ENCODE assay signal across 17 cellular contexts in the genomic region with DNA sequence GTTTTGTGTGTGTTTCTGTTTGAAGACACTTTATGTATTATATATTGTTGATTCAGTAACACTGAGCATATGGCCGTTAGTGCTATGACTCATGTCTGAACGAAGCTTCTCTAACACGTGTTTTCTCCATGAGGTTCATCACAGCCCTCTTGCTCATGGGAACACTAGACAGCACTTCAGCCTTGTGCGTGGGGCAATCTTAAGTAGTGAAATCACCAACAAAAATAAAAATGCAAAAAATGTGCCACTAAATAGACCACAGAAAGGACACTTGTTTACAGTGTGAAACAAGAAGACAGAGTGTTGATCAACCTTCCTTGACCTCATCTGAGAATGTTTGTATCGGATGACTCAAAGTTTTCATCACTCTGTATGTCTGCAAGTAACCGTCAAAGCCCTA.
DNase-seq lines count a peak whose midpoint lies in the region; ATAC-seq, FAIRE-seq and TF ChIP-seq lines count a peak whose summit lies in the region.
"Had no signal": no experiment of that assay in that cellular context is flagged by ENCODE, and none has a peak within 500 bp of the region (broad histone marks: within the 10 kb centered on the region; RNA-seq: fewer than 3 reads in every experiment).

No MANE protein-coding gene starts in this region.

- no peaks in the 10 kb centered on the region for H3K9me2 ChIP-seq in OCI-LY7 (ENCODE audit: insufficient read depth, low read length)

- CTCF ChIA-PET in A549 (lab: Yijun Ruan, JAX) (no interaction called here), OCI-LY7 (lab: Charles Lee; ENCODE audit: unreplicated experiment) (interaction anchor here (0.6 kb wide), 1 partner anchor 1446 kb away, joined by 3 read pairs; no protein-coding TSS in a partner anchor)

- no peak overlapping the region for H3K4me3 Mint-ChIP-seq in astrocyte (ENCODE audit: unreplicated experiment)
- H3K4me3 Mint-ChIP-seq: activated T-helper 1 cell treated with anti-CD3 and anti-CD28 coated beads, Interleukin-12 subunit alpha, Interleukin-12 subunit beta, Interleukin-2, Interleukin-4 antibody, amounts not matched to agents 30 ng/mL and 10 ng/mL and 1 ng/mL, durations not matched to agents 14 hours and 24 hours and 36 hours had no signal

- ATAC-seq in A549 (peak; percentile 53 to 62; a peak in 3 of 6 replicates), gastroesophageal sphincter (peak; percentile 52)

- BruUV-seq in OCI-LY7 (replicated peaks; lab: Mats Ljungman, UMichigan) = no TSS peak

- no peak for TF ChIP-seq RAD21 in A549 (conservative IDR thresholded peaks at IDR 0.05 in 1 of 2, IDR thresholded peaks at IDR 0.05 in 1 of 2)

- FAIRE-seq in A549 (lab: Jason Lieb, UNC) (no peak), astrocyte (lab: Jason Lieb, UNC) (no peak), D721Med (lab: Jason Lieb, UNC) (no peak)
- FAIRE-seq: colon had no signal

- H3K4me1 Mint-ChIP-seq in astrocyte (ENCODE audit: low read depth, unreplicated experiment) = peaks cover 14% of the 10 kb centered on the region

- H3K9me3 ChIP-seq in A549 = 0 out of 3 replicates have a peak, but pooled peaks cover 2% of the 10 kb centered on the region
- no peaks in the 10 kb centered on the region for H3K9me3 ChIP-seq in astrocyte (ENCODE audit: insufficient read depth, low read depth, low read length)
- peaks cover 0 to 12% (median 0%) of the 10 kb centered on the region in 3 donors for H3K9me3 ChIP-seq in gastroesophageal sphincter
- H3K9me3 ChIP-seq in OCI-LY7 (ENCODE audit: low read length) = no peaks in the 10 kb centered on the region; the same call in 1 of the 2 replicates
- H3K9me3 ChIP-seq: thoracic aorta had no signal

- H2AFZ ChIP-seq in astrocyte (ENCODE audit: low read depth, low read length) (no peak overlapping the region), OCI-LY7 (ENCODE audit: low read length) (no peak overlapping the region)

- DNase-seq in A549 (ENCODE audit: low read depth in 1 of 2, low spot score in 1 of 2) (peak in 1 of 2 experiments; percentile 28), GM04503 (ENCODE audit: low read depth) (peak; percentile 81), astrocyte (ENCODE audit: low read depth) (peak; percentile 89), AML-193 (lab: John Stamatoyannopoulos, UW) (no peak), OCI-LY7 (ENCODE audit: low spot score) (no peak), D721Med (ENCODE audit: insufficient read length, low spot score) (no peak)
- DNase-seq in stimulated activated CD4-positive, alpha-beta T cell treated with anti-CD3 and anti-CD28 coated beads, Interleukin-12 subunit alpha, Interleukin-12 subunit beta, amount 100 ng/mL, for 4 hours = no peak
- DNase-seq: activated CD4-positive, CD25-positive, alpha-beta regulatory T cell; hippocampal formation; MG63; NCI-H524; SHP77 treated with DMSO at 0.1 percent for 48 hours had no signal

- H3K27me3 ChIP-seq in astrocyte (ENCODE audit: insufficient read depth, low read length) = no peaks in the 10 kb centered on the region
- H3K27me3 ChIP-seq in gastroesophageal sphincter = no peaks in the 10 kb centered on the region
- H3K27me3 ChIP-seq: MG63 had no signal

- no peaks in the 10 kb centered on the region for H4K20me1 ChIP-seq in astrocyte (ENCODE audit: insufficient read depth, low read length)
- no peaks in the 10 kb centered on the region for H4K20me1 ChIP-seq in OCI-LY7 (ENCODE audit: insufficient read depth, low read length)

- no peaks in the 10 kb centered on the region for H3K36me3 Mint-ChIP-seq in astrocyte (ENCODE audit: low read depth, unreplicated experiment)

- H3K27ac ChIP-seq in A549 (no peak overlapping the region), astrocyte (ENCODE audit: low read depth, low read length) (no peak overlapping the region), gastroesophageal sphincter (no peak overlapping the region), OCI-LY7 (ENCODE audit: low read depth, low read length, poor library complexity, severe bottlenecking) (no peak overlapping the region)
- H3K27ac ChIP-seq: C4-2B, thoracic aorta had no signal

- TF ChIP-seq POLR2A in A549 (IDR thresholded peaks at IDR 0.05; ENCODE audit: low read length) (no peak), gastroesophageal sphincter (IDR thresholded peaks at IDR 0.05) (no peak)

- TF ChIP-seq EP300 in A549 (IDR thresholded peaks at IDR 0.05) = no peak
- TF ChIP-seq EP300 in gastroesophageal sphincter (IDR thresholded peaks at IDR 0.05) = no peak

- H3K4me2 ChIP-seq in A549 (no peak overlapping the region), astrocyte (ENCODE audit: low read length) (no peak overlapping the region), OCI-LY7 (ENCODE audit: low read length) (no peak overlapping the region)

- H3K79me2 ChIP-seq in astrocyte (ENCODE audit: insufficient read depth, low read length) = no peaks in the 10 kb centered on the region
- no peaks in the 10 kb centered on the region for H3K79me2 ChIP-seq in OCI-LY7 (ENCODE audit: insufficient read depth, low read depth, low read length)

- TF ChIP-seq CTCF in A549 (IDR thresholded peaks at IDR 0.05) = no peak
- TF ChIP-seq CTCF in astrocyte (IDR thresholded peaks at IDR 0.05; ENCODE audit: insufficient read depth, low read depth, low read length) = no peak
- no peak for TF ChIP-seq CTCF in gastroesophageal sphincter (IDR thresholded peaks at IDR 0.05)
- no peak for TF ChIP-seq CTCF in OCI-LY7 (conservative IDR thresholded peaks at IDR 0.05; ENCODE audit: low read length)
- TF ChIP-seq CTCF in D721Med (IDR thresholded peaks at IDR 0.05; ENCODE audit: insufficient read depth, missing control alignments) = no peak

- no peak overlapping the region for H3K27ac Mint-ChIP-seq in astrocyte (ENCODE audit: unreplicated experiment)
- H3K27ac Mint-ChIP-seq: activated T-helper 1 cell treated with anti-CD3 and anti-CD28 coated beads, Interleukin-12 subunit alpha, Interleukin-12 subunit beta, Interleukin-2, Interleukin-4 antibody, amounts not matched to agents 30 ng/mL and 10 ng/mL and 1 ng/mL, durations not matched to agents 14 hours and 24 hours and 36 hours had no signal

- H3K4me3 ChIP-seq in A549 = no peak overlapping the region
- H3K4me3 ChIP-seq in astrocyte (ENCODE audit: insufficient read depth, low read depth, low read length) = no peak overlapping the region
- H3K4me3 ChIP-seq in gastroesophageal sphincter = no peak overlapping the region
- no peak overlapping the region for H3K4me3 ChIP-seq in OCI-LY7 (ENCODE audit: low read depth, low read length, poor library complexity, severe bottlenecking)
- H3K4me3 ChIP-seq: MG63, thoracic aorta had no signal

- intact Hi-C loops in OCI-LY7 (cut with micrococcal nuclease; ENCODE audit: unreplicated experiment) = no loop called here

- no peak overlapping the region for H3K9ac ChIP-seq in astrocyte (ENCODE audit: low read length)

- H3K4me1 ChIP-seq in A549 (no peaks in the 10 kb centered on the region), astrocyte (ENCODE audit: insufficient read depth, low read length) (peaks cover 12% of the 10 kb centered on the region), gastroesophageal sphincter (no peaks in the 10 kb centered on the region), OCI-LY7 (ENCODE audit: insufficient read depth, low read length, poor library complexity, severe bottlenecking) (no peaks in the 10 kb centered on the region)

- 29% methylated on average over 6 of the region's 6 CpGs for WGBS in A549 (ENCODE audit: missing lambda C conversion rate)
- WGBS in gastroesophageal sphincter (ENCODE audit: low coverage in 1 of 2), 2 donors = 59 to 77% methylated on average over 5 to 6 of the region's 6 CpGs

- H3K36me3 ChIP-seq in astrocyte (ENCODE audit: insufficient read depth, low read length) (no peaks in the 10 kb centered on the region), gastroesophageal sphincter (no peaks in the 10 kb centered on the region), OCI-LY7 (ENCODE audit: insufficient read depth, low read length) (no peaks in the 10 kb centered on the region)
- H3K36me3 ChIP-seq: MG63, thoracic aorta had no signal

- POLR2A ChIA-PET in A549 (lab: Yijun Ruan, JAX) = no interaction called here
- POLR2A ChIA-PET in OCI-LY7 (lab: Charles Lee) = no interaction called here

- H3K27me3 Mint-ChIP-seq in astrocyte (ENCODE audit: low read depth, unreplicated experiment) = no peaks in the 10 kb centered on the region

- peaks cover 11% of the 10 kb centered on the region for H3K9me3 Mint-ChIP-seq in astrocyte (ENCODE audit: unreplicated experiment)

TF ChIP-seq in A549, 52 proteins besides CTCF, POLR2A, EP300 and RAD21:
- TF ChIP-seq GATA3 (IDR thresholded peaks at IDR 0.05; ENCODE audit: borderline replicate concordance) (no peak), MAX (IDR thresholded peaks at IDR 0.05) (peak; percentile 51; the same call in 1 of the 2 replicates)

Comparison
In these comparisons a context has a peak if more than half of its experiments do, and no peak if none do; other contexts are left out.
1. DNase-seq: peak in GM04503 (single experiment) and astrocyte (single experiment); none in AML-193 (0 of 2), stimulated activated CD4-positive, alpha-beta T cell treated with anti-CD3 and anti-CD28 coated beads, Interleukin-12 subunit alpha, Interleukin-12 subunit beta, amount 100 ng/mL, for 4 hours (single experiment), OCI-LY7 (single experiment) and D721Med (single experiment).